ENCODE assay signal across 13 cellular contexts in the genomic region with DNA sequence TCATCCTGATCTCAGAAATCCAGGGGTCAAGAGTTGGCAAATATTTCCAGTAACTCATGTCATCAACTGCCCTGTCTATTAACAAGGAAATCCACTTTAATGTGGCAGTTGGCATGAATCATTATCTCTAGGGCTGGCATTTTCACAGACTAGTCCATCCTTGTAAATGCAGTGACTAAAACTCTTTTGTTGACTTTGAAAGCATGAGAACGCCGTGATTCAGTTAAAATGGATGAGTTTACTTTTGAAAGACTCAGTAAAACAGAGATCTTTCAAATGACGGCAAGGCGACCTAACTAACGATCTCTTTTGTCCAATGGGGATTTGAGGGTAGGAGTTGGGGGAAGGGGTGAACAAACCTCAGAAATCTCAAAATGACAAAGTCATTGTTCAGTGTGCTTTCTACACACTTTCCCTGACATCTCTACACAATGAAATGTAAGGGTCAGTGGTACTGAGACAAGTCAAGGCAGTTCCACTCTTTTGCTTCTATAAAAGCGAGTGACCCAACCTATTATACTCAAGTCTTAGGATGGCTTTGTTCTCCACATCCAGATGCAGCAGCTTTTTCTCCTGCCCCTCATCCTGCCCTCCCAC.
A peak's percentile ranks its signal among the peaks of the same experiment; 100 is the strongest.
DNase-seq lines count a peak whose midpoint lies in the region; ATAC-seq and TF ChIP-seq lines count a peak whose summit lies in the region.
"Had no signal": no experiment of that assay in that cellular context is flagged by ENCODE, and none has a peak within 500 bp of the region (broad histone marks: within the 10 kb centered on the region; RNA-seq: fewer than 3 reads in every experiment).

No MANE protein-coding gene starts in this region.

- TF ChIP-seq CTCF in epithelial cell of proximal tubule (conservative IDR thresholded peaks at IDR 0.05; ENCODE audit: low read depth, low read length) (no peak), omental fat pad (IDR thresholded peaks at IDR 0.05) (no peak)

- H3K4me3 Mint-ChIP-seq in activated T-cell treated with anti-CD3 and anti-CD28 coated beads, Interleukin-2, amount 50 U/mL, for 24 hours = no peak overlapping the region

- peaks cover 71% of the 10 kb centered on the region for H3K36me3 Mint-ChIP-seq in activated T-cell treated with anti-CD3 and anti-CD28 coated beads, Interleukin-2, amount 50 U/mL, for 24 hours (ENCODE audit: low read depth)

- H3K9me3 Mint-ChIP-seq in activated T-cell treated with anti-CD3 and anti-CD28 coated beads, Interleukin-2, amount 50 U/mL, for 24 hours = peaks cover 16% of the 10 kb centered on the region

- DNase-seq in activated T-cell treated with anti-CD3 and anti-CD28 coated beads, Interleukin-2, amount 50 U/mL, for 24 hours = no peak
- DNase-seq in activated T-cell treated with anti-CD3 and anti-CD28 coated beads, Interleukin-2, amount 50 U/mL, for 1 hour = no peak
- peak; percentile 63 for DNase-seq in RPMI7951 (ENCODE audit: low read depth)
- peak; percentile 9 for DNase-seq in epithelial cell of proximal tubule (ENCODE audit: low read depth)
- DNase-seq in smooth muscle cell of the brain vasculature (ENCODE audit: low read depth, low spot score) = peak; percentile 9
- no peak for DNase-seq in omental fat pad (ENCODE audit: low spot score)
- DNase-seq in medulla oblongata (ENCODE audit: extremely low spot score) = no peak
- no peak for DNase-seq in cortex of kidney (lab: John Stamatoyannopoulos, UW)
- DNase-seq: activated naive CD4-positive, alpha-beta T cell; NCI-H1048; posterior cingulate gyrus had no signal

- H3K27me3 Mint-ChIP-seq in activated T-cell treated with anti-CD3 and anti-CD28 coated beads, Interleukin-2, amount 50 U/mL, for 24 hours = no peaks in the 10 kb centered on the region

- H3K27ac Mint-ChIP-seq in activated T-cell treated with anti-CD3 and anti-CD28 coated beads, Interleukin-2, amount 50 U/mL, for 24 hours = peak overlapping the region; percentile 13

- H3K4me3 ChIP-seq in epithelial cell of proximal tubule (ENCODE audit: low read depth, low read length) = no peak overlapping the region
- H3K4me3 ChIP-seq: BLaER1 treated with 17β-estradiol and CSF1 and Interleukin-3, amounts not matched to agents 10 nM and 100 nM had no signal

- H3K4me1 Mint-ChIP-seq in activated T-cell treated with anti-CD3 and anti-CD28 coated beads, Interleukin-2, amount 50 U/mL, for 24 hours (ENCODE audit: low read depth) = peaks cover 4% of the 10 kb centered on the region

- no peak for ATAC-seq in omental fat pad (ENCODE audit: low FRiP score)
- ATAC-seq: left lobe of liver had no signal

Comparison
In these comparisons a context has a peak if more than half of its experiments do, and no peak if none do; other contexts are left out.
1. DNase-seq: peak in RPMI7951 (single experiment), epithelial cell of proximal tubule (single experiment) and smooth muscle cell of the brain vasculature (single experiment); none in activated T-cell treated with anti-CD3 and anti-CD28 coated beads, Interleukin-2, amount 50 U/mL, for 24 hours (single experiment), activated T-cell treated with anti-CD3 and anti-CD28 coated beads, Interleukin-2, amount 50 U/mL, for 1 hour (single experiment), omental fat pad (single experiment), medulla oblongata (single experiment) and cortex of kidney (single experiment).